Comparison of ENCODE assay signal across 17 cellular contexts in genomic region chr1:59285691-59286090, GRCh38.
"Had no signal": no experiment of that assay in that cellular context is flagged by ENCODE, and none has a peak within 500 bp of the region (broad histone marks: within the 10 kb centered on the region; RNA-seq: fewer than 3 reads in every experiment).

No MANE protein-coding gene starts in this region.

- ATAC-seq: activated CD8-positive, alpha-beta memory T cell treated with anti-CD3 and anti-CD28 coated beads, Interleukin-2, amount 10 ng/mL, durations not matched to agents 7 days and 5 days; lower lobe of right lung; natural killer cell treated with Interleukin-12 subunit alpha and Interleukin-12 subunit beta and Interleukin-15 and Interleukin-18, amount 100 ng/mL, for 72 hours; right cardiac atrium; stimulated activated naive CD8-positive, alpha-beta T cell treated with anti-CD3 and anti-CD28 coated beads, Interleukin-15, Interleukin-2, amounts not matched to agents 100 U/mL and 50 U/mL, for 24 hours had no signal

- H3K27ac ChIP-seq: lower lobe of right lung, suprapubic skin, upper lobe of left lung had no signal

- H3K9me3 ChIP-seq: lower lobe of right lung, suprapubic skin, upper lobe of left lung had no signal

- H3K27me3 ChIP-seq: suprapubic skin, upper lobe of left lung had no signal

- H3K4me1 ChIP-seq: lower lobe of right lung, suprapubic skin had no signal

- H3K4me3 ChIP-seq: lower lobe of right lung, suprapubic skin, upper lobe of left lung had no signal

- H3K36me3 ChIP-seq: lower lobe of right lung, suprapubic skin, upper lobe of left lung had no signal

- DNase-seq: activated CD4-positive, alpha-beta T cell treated with anti-CD3 and anti-CD28 coated beads, Interleukin-2, amount 50 U/mL, for 4 hours; activated CD4-positive, CD25-positive, alpha-beta regulatory T cell treated with anti-CD3 and anti-CD28 coated beads, Interleukin-2, amount 50 U/mL, for 72 hours; activated CD8-positive, alpha-beta memory T cell treated with anti-CD3 and anti-CD28 coated beads, Interleukin-2, amount 10 ng/mL, durations not matched to agents 7 days and 5 days; activated gamma-delta T cell; activated T-cell treated with anti-CD3 and anti-CD28 coated beads, Interleukin-2, amount 50 U/mL, for 24 hours; amygdala; effector memory CD4-positive, alpha-beta T cell; hypothalamus; lower lobe of right lung; nucleus accumbens; right cardiac atrium; stimulated activated CD4-positive, alpha-beta T cell treated with anti-CD3 and anti-CD28 coated beads, Interleukin-2, amount 100 ng/mL, for 24 hours; stimulated activated naive CD8-positive, alpha-beta T cell treated with anti-CD3 and anti-CD28 coated beads, Interleukin-15, Interleukin-2, amounts not matched to agents 100 U/mL and 50 U/mL, for 24 hours; T-helper 2 cell; upper lobe of left lung had no signal
